ENCODE assay signal across 28 cellular contexts in the genomic region with DNA sequence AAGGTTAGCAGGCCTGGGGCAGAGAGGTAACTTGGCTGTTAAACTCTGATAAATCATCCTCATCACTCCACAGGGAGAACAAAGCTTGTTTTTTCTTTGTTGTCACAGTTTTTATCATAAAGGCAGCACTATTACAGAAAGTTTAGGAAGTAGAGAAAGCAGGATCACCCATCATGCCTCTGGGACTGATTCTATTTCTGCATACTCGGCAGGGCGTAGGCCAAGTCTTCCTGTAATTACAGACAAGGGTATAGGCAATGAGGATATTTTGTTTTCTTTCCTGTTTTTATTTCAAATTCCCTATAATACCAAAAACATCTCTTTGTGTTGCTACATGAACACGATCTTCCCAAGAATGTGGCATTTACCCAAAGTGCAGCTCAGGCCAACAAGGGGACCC.
"Had no signal": no experiment of that assay in that cellular context is flagged by ENCODE, and none has a peak within 500 bp of the region (broad histone marks: within the 10 kb centered on the region; RNA-seq: fewer than 3 reads in every experiment).

No MANE protein-coding gene starts in this region.

- H3K27me3 ChIP-seq: breast epithelium, gastrocnemius medialis, pancreas, upper lobe of left lung had no signal

- DNase-seq: activated CD4-positive, alpha-beta memory T cell treated with anti-CD3 and anti-CD28 coated beads, Interleukin-2, amount 10 ng/mL, durations not matched to agents 7 days and 5 days; activated CD4-positive, alpha-beta T cell treated with anti-CD3 and anti-CD28 coated beads, Interleukin-2, amount 10 ng/mL, durations not matched to agents 7 days and 5 days; activated CD4-positive, CD25-positive, alpha-beta regulatory T cell treated with anti-CD3 and anti-CD28 coated beads, Interleukin-2, amount 50 U/mL, for 72 hours; activated CD8-positive, alpha-beta memory T cell treated with anti-CD3 and anti-CD28 coated beads, Interleukin-2, amount 50 U/mL, for 48 hours; activated gamma-delta T cell treated with Interleukin-2 at 50 U/mL for 16 hours; activated naive CD8-positive, alpha-beta T cell treated with anti-CD3 and anti-CD28 coated beads, Interleukin-2, amount 50 U/mL, for 24 hours; activated T-cell treated with anti-CD3 and anti-CD28 coated beads, Interleukin-2, amount 50 U/mL, for 24 hours; amygdala; effector CD8-positive, alpha-beta T cell; erythroblast; gastrocnemius medialis; hypothalamus; immature natural killer cell; mammary epithelial cell; pancreas; retina; stimulated activated CD4-positive, alpha-beta T cell treated with anti-CD3 and anti-CD28 coated beads, Interleukin-15, amount 100 ng/mL, for 24 hours; stimulated activated CD4-positive, alpha-beta T cell treated with anti-CD3 and anti-CD28 coated beads, Interleukin-2, amount 100 ng/mL, for 24 hours; stimulated activated naive CD4-positive, alpha-beta T cell treated with Interleukin-2 at 50 U/mL for 16 hours; T-helper 17 cell; T1000; upper lobe of left lung had no signal

- H3K27ac Mint-ChIP-seq: activated CD4-positive, alpha-beta memory T cell treated with anti-CD3 and anti-CD28 coated beads, Interleukin-2, amount 10 ng/mL, durations not matched to agents 7 days and 5 days; activated CD4-positive, alpha-beta T cell treated with anti-CD3 and anti-CD28 coated beads, Interleukin-2, amount 10 ng/mL, durations not matched to agents 7 days and 5 days; activated naive CD4-positive, alpha-beta T cell treated with anti-CD3 and anti-CD28 coated beads, Interleukin-2, amount 50 U/mL, for 24 hours; activated naive CD8-positive, alpha-beta T cell treated with anti-CD3 and anti-CD28 coated beads, Interleukin-2, amount 50 U/mL, for 24 hours; activated T-cell treated with anti-CD3 and anti-CD28 coated beads, Interleukin-2, amount 50 U/mL, for 24 hours; activated T-helper 17 cell treated with anti-CD3 and anti-CD28 coated beads, Interleukin-2, amount 50 U/mL, for 72 hours; nephron; T-helper 17 cell had no signal

- H3K36me3 ChIP-seq: breast epithelium, gastrocnemius medialis, pancreas, prostate gland, upper lobe of left lung had no signal

- H3K9me3 Mint-ChIP-seq: activated CD4-positive, alpha-beta memory T cell treated with anti-CD3 and anti-CD28 coated beads, Interleukin-2, amount 10 ng/mL, durations not matched to agents 7 days and 5 days; activated CD4-positive, alpha-beta T cell treated with anti-CD3 and anti-CD28 coated beads, Interleukin-2, amount 10 ng/mL, durations not matched to agents 7 days and 5 days; activated naive CD4-positive, alpha-beta T cell treated with anti-CD3 and anti-CD28 coated beads, Interleukin-2, amount 50 U/mL, for 24 hours; activated naive CD8-positive, alpha-beta T cell treated with anti-CD3 and anti-CD28 coated beads, Interleukin-2, amount 50 U/mL, for 24 hours; activated T-cell treated with anti-CD3 and anti-CD28 coated beads, Interleukin-2, amount 50 U/mL, for 24 hours; activated T-helper 17 cell treated with anti-CD3 and anti-CD28 coated beads, Interleukin-2, amount 50 U/mL, for 72 hours; immature natural killer cell had no signal

- H3K4me1 Mint-ChIP-seq: activated CD4-positive, alpha-beta memory T cell treated with anti-CD3 and anti-CD28 coated beads, Interleukin-2, amount 10 ng/mL, durations not matched to agents 7 days and 5 days; activated CD4-positive, alpha-beta T cell treated with anti-CD3 and anti-CD28 coated beads, Interleukin-2, amount 10 ng/mL, durations not matched to agents 7 days and 5 days; activated naive CD4-positive, alpha-beta T cell treated with anti-CD3 and anti-CD28 coated beads, Interleukin-2, amount 50 U/mL, for 24 hours; activated naive CD8-positive, alpha-beta T cell treated with anti-CD3 and anti-CD28 coated beads, Interleukin-2, amount 50 U/mL, for 24 hours; activated T-helper 17 cell treated with anti-CD3 and anti-CD28 coated beads, Interleukin-2, amount 50 U/mL, for 72 hours; nephron had no signal

- H3K9me3 ChIP-seq: gastrocnemius medialis, prostate gland, upper lobe of left lung had no signal

- H3K4me1 ChIP-seq: breast epithelium, pancreas, prostate gland had no signal

- H3K4me3 ChIP-seq: breast epithelium, gastrocnemius medialis, pancreas, prostate gland, upper lobe of left lung had no signal

- H3K27me3 Mint-ChIP-seq: activated CD4-positive, alpha-beta memory T cell treated with anti-CD3 and anti-CD28 coated beads, Interleukin-2, amount 10 ng/mL, durations not matched to agents 7 days and 5 days; activated CD4-positive, alpha-beta T cell treated with anti-CD3 and anti-CD28 coated beads, Interleukin-2, amount 10 ng/mL, durations not matched to agents 7 days and 5 days; activated naive CD4-positive, alpha-beta T cell treated with anti-CD3 and anti-CD28 coated beads, Interleukin-2, amount 50 U/mL, for 24 hours; activated naive CD8-positive, alpha-beta T cell treated with anti-CD3 and anti-CD28 coated beads, Interleukin-2, amount 50 U/mL, for 24 hours; activated T-cell treated with anti-CD3 and anti-CD28 coated beads, Interleukin-2, amount 50 U/mL, for 24 hours had no signal

- H3K36me3 Mint-ChIP-seq: activated naive CD4-positive, alpha-beta T cell treated with anti-CD3 and anti-CD28 coated beads, Interleukin-2, amount 50 U/mL, for 24 hours had no signal

- H3K27ac ChIP-seq: breast epithelium, pancreas, prostate gland, upper lobe of left lung had no signal

- ATAC-seq: activated naive CD8-positive, alpha-beta T cell treated with anti-CD3 and anti-CD28 coated beads, Interleukin-2, amount 50 U/mL, for 24 hours; activated T-helper 17 cell treated with anti-CD3 and anti-CD28 coated beads, Interleukin-2, amount 50 U/mL, for 72 hours; gastrocnemius medialis; pancreas; SK-N-SH treated with all-trans-retinoic acid at 6 μM for 48 hours; T-helper 17 cell had no signal

- H3K4me3 Mint-ChIP-seq: activated CD4-positive, alpha-beta memory T cell treated with anti-CD3 and anti-CD28 coated beads, Interleukin-2, amount 10 ng/mL, durations not matched to agents 7 days and 5 days; activated CD4-positive, alpha-beta T cell treated with anti-CD3 and anti-CD28 coated beads, Interleukin-2, amount 10 ng/mL, durations not matched to agents 7 days and 5 days; activated naive CD4-positive, alpha-beta T cell treated with anti-CD3 and anti-CD28 coated beads, Interleukin-2, amount 50 U/mL, for 24 hours; activated naive CD8-positive, alpha-beta T cell treated with anti-CD3 and anti-CD28 coated beads, Interleukin-2, amount 50 U/mL, for 24 hours; activated T-cell treated with anti-CD3 and anti-CD28 coated beads, Interleukin-2, amount 50 U/mL, for 24 hours; activated T-helper 17 cell treated with anti-CD3 and anti-CD28 coated beads, Interleukin-2, amount 50 U/mL, for 72 hours; immature natural killer cell; nephron; T-helper 17 cell had no signal
